In genomic region chr9:110066929-110067716, GRCh38 we compare ENCODE assay signal across 15 cellular contexts.
A peak's percentile ranks its signal among the peaks of the same experiment; 100 is the strongest.
DNase-seq lines count a peak whose midpoint lies in the region; ATAC-seq and TF ChIP-seq lines count a peak whose summit lies in the region.
"Had no signal": no experiment of that assay in that cellular context is flagged by ENCODE, and none has a peak within 500 bp of the region (broad histone marks: within the 10 kb centered on the region; RNA-seq: fewer than 3 reads in every experiment).

No MANE protein-coding gene starts in this region.

- H3K27me3 ChIP-seq in adipocyte (replicated peaks; ENCODE audit: control insufficient read depth, insufficient read depth, low read length) (no peaks in the 10 kb centered on the region), left lung (no peaks in the 10 kb centered on the region)
- H3K27me3 ChIP-seq: transverse colon had no signal

- H3K4me1 Mint-ChIP-seq in activated naive CD4-positive, alpha-beta T cell treated with anti-CD3 and anti-CD28 coated beads, Interleukin-2, amount 10 ng/mL, durations not matched to agents 7 days and 5 days: peaks cover 49% of the 10 kb centered on the region
- H3K4me1 Mint-ChIP-seq: central memory CD8-positive, alpha-beta T cell had no signal

- H3K4me3 ChIP-seq in AG10803 (ENCODE audit: low read length) (no peak overlapping the region), adipocyte (ENCODE audit: low read length) (peak overlapping the region; percentile 26), left lung (no peak overlapping the region)
- H3K4me3 ChIP-seq: transverse colon had no signal

- H3K36me3 ChIP-seq in adipocyte (ENCODE audit: control insufficient read depth, insufficient read depth, low read length, severe bottlenecking) (peaks cover 20% of the 10 kb centered on the region), left lung (no peaks in the 10 kb centered on the region)
- H3K36me3 ChIP-seq: transverse colon had no signal

- H3K4me1 ChIP-seq in adipocyte (ENCODE audit: control insufficient read depth, insufficient read depth, low read length) (peaks cover 55% of the 10 kb centered on the region), left lung (peaks cover 17 to 71% of the 10 kb centered on the region in 2 donors)

- intact Hi-C loops in left lung (cut with DNase I): loop anchor here in 1 of 2 donors (10.0 kb wide), 1 partner anchor 58 kb away; no protein-coding TSS in a partner anchor

- CTCF ChIA-PET in activated naive CD4-positive, alpha-beta T cell treated with anti-CD3 and anti-CD28 coated beads, Interleukin-2, amount 10 ng/mL, durations not matched to agents 7 days and 5 days (lab: Charles Lee): interaction anchor here (1.3 to 1.6 kb wide), 2 partner anchors 9 to 164 kb away, joined by 4 read pairs; no protein-coding TSS in a partner anchor

- no peaks in the 10 kb centered on the region for H3K9me3 ChIP-seq in adipocyte (ENCODE audit: control insufficient read depth, low read length)
- H3K9me3 ChIP-seq in left lung: no peaks in the 10 kb centered on the region
- H3K9me3 ChIP-seq: transverse colon had no signal

- peaks cover under 1% of the 10 kb centered on the region for H3K9me3 Mint-ChIP-seq in activated naive CD4-positive, alpha-beta T cell treated with anti-CD3 and anti-CD28 coated beads, Interleukin-2, amount 10 ng/mL, durations not matched to agents 7 days and 5 days
- H3K9me3 Mint-ChIP-seq: central memory CD8-positive, alpha-beta T cell had no signal

- no peak overlapping the region for H3K9ac ChIP-seq in adipocyte (ENCODE audit: low read length)

- TF ChIP-seq CTCF in AG10803 (conservative IDR thresholded peaks at IDR 0.05; ENCODE audit: low read length) (no peak), left lung (IDR thresholded peaks at IDR 0.05) (no peak)

- no peak overlapping the region for H3K4me3 Mint-ChIP-seq in activated naive CD4-positive, alpha-beta T cell treated with anti-CD3 and anti-CD28 coated beads, Interleukin-2, amount 10 ng/mL, durations not matched to agents 7 days and 5 days
- H3K4me3 Mint-ChIP-seq: central memory CD8-positive, alpha-beta T cell had no signal

- no peak overlapping the region for H3K27ac Mint-ChIP-seq in activated naive CD4-positive, alpha-beta T cell treated with anti-CD3 and anti-CD28 coated beads, Interleukin-2, amount 10 ng/mL, durations not matched to agents 7 days and 5 days

- DNase-seq in AG10803 (ENCODE audit: low read depth): peak; percentile 21
- DNase-seq in Kasumi-1 (lab: John Stamatoyannopoulos, UW): peak; percentile 17 to 20
- DNase-seq in adipocyte (ENCODE audit: low read depth): no peak
- no peak for DNase-seq in left lung
- no peak for DNase-seq in DMS153 (lab: John Stamatoyannopoulos, UW)
- no peak for DNase-seq in activated naive CD4-positive, alpha-beta T cell treated with anti-CD3 and anti-CD28 coated beads, Interleukin-2, amount 10 ng/mL, durations not matched to agents 7 days and 5 days
- DNase-seq: head of caudate nucleus; naive thymus-derived CD4-positive, alpha-beta T cell; NCI-H1092 treated with DMSO at 0.1 percent for 48 hours; retina; transverse colon had no signal

- no peaks in the 10 kb centered on the region for H3K27me3 Mint-ChIP-seq in activated naive CD4-positive, alpha-beta T cell treated with anti-CD3 and anti-CD28 coated beads, Interleukin-2, amount 10 ng/mL, durations not matched to agents 7 days and 5 days
- H3K27me3 Mint-ChIP-seq: central memory CD8-positive, alpha-beta T cell had no signal

- no peak for ATAC-seq in left lung
- no peak for ATAC-seq in HG02981 (IDR thresholded peaks at IDR 0.05; ENCODE audit: unreplicated experiment)
- ATAC-seq in GM19455 (IDR thresholded peaks at IDR 0.05; ENCODE audit: unreplicated experiment): no peak
- ATAC-seq: naive thymus-derived CD4-positive, alpha-beta T cell had no signal

- H3K27ac ChIP-seq in left lung: peak overlapping the region; percentile 23 to 57
- H3K27ac ChIP-seq: RWPE1 had no signal

- peaks cover 32% of the 10 kb centered on the region for H3K36me3 Mint-ChIP-seq in activated naive CD4-positive, alpha-beta T cell treated with anti-CD3 and anti-CD28 coated beads, Interleukin-2, amount 10 ng/mL, durations not matched to agents 7 days and 5 days

Comparison
In these comparisons a context has a peak if more than half of its experiments do, and no peak if none do; other contexts are left out.
1. DNase-seq: peak in AG10803 (single experiment) and Kasumi-1 (2 of 2); none in adipocyte (single experiment), left lung (0 of 2), DMS153 (single experiment) and activated naive CD4-positive, alpha-beta T cell treated with anti-CD3 and anti-CD28 coated beads, Interleukin-2, amount 10 ng/mL, durations not matched to agents 7 days and 5 days (single experiment).